19 cellular contexts compared by ENCODE assay signal in the genomic region with DNA sequence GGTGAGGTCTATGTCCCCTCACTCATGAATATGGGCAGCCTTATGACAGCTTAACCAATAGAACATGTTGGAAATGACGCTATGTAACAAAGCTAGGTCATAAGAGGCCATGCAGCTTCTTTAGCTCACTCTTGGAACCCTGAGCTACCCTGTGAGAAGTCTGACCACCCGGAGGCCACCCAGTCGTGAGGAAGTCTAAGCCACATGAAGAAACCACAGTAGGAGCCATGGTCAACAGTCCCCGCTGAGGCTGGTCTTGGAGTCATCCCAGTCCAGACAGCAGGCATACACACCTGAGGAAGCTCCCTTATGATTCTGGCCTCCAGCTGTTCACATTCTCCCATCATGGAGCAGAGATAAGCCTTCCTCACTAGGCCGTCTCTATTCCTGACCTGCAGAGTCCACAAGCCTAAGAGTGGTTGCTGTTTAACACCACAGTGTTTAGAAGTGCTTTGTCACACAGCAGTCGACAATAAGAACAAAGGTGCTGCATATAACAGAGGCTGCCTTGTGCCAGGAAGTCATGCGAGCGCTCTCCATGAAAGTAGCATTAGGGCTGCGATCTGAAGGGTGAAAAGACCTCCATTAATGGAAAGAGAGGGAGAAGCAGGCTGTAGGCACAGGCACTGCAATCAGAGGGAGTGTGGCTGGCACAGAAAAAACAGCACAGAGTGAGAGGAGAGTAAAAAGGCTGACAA. TPM values are rescaled to one million over a fixed set of nuclear protein-coding genes. Genes with fewer than 3 reads are reported as not detected.
DNase-seq lines count a peak whose midpoint lies in the region; ATAC-seq and TF ChIP-seq lines count a peak whose summit lies in the region.
"Had no signal": no experiment of that assay in that cellular context is flagged by ENCODE, and none has a peak within 500 bp of the region (broad histone marks: within the 10 kb centered on the region; RNA-seq: fewer than 3 reads in every experiment).

No MANE protein-coding gene starts in this region.

- no peak overlapping the region for H3K4me3 Mint-ChIP-seq in endodermal cell
- H3K4me3 Mint-ChIP-seq: activated naive CD8-positive, alpha-beta T cell; activated T-helper 17 cell treated with anti-CD3 and anti-CD28 coated beads, Interleukin-2, amount 50 U/mL, for 72 hours; stimulated activated naive CD8-positive, alpha-beta T cell treated with anti-CD3 and anti-CD28 coated beads, Interleukin-15, amount 100 ng/mL, for 72 hours had no signal

- H3K79me1 ChIP-seq in neuronal stem cell (ENCODE audit: low read depth, low read length) = peaks cover 2% of the 10 kb centered on the region

- H4K91ac ChIP-seq in neuronal stem cell (ENCODE audit: low read depth, low read length, poor library complexity) = no peak overlapping the region

- H2BK12ac ChIP-seq in neuronal stem cell (ENCODE audit: low read length) = no peak overlapping the region

- ATAC-seq in Panc1 = peak; percentile 68
- no peak for ATAC-seq in HG02884 (IDR thresholded peaks at IDR 0.05; ENCODE audit: unreplicated experiment)
- ATAC-seq: activated T-helper 17 cell treated with anti-CD3 and anti-CD28 coated beads, Interleukin-2, amount 50 U/mL, for 72 hours; gastroesophageal sphincter; Right ventricle myocardium inferior; stimulated activated naive CD8-positive, alpha-beta T cell treated with anti-CD3 and anti-CD28 coated beads, Interleukin-15, amount 100 ng/mL, for 72 hours had no signal

- intact Hi-C loops in Panc1 (cut with micrococcal nuclease; ENCODE audit: unreplicated experiment) = loop anchor here (5.0 kb wide), 1 partner anchor 468 kb away; no protein-coding TSS in a partner anchor

- no peaks in the 10 kb centered on the region for H3K27me3 Mint-ChIP-seq in endodermal cell (ENCODE audit: insufficient read depth)
- H3K27me3 Mint-ChIP-seq: activated naive CD8-positive, alpha-beta T cell; activated T-helper 17 cell treated with anti-CD3 and anti-CD28 coated beads, Interleukin-2, amount 50 U/mL, for 72 hours; stimulated activated naive CD8-positive, alpha-beta T cell treated with anti-CD3 and anti-CD28 coated beads, Interleukin-15, amount 100 ng/mL, for 72 hours had no signal

- H3K27me3 ChIP-seq in Panc1 (ENCODE audit: control insufficient read depth, insufficient read depth, low read length) (no peaks in the 10 kb centered on the region), endodermal cell (ENCODE audit: control insufficient read depth, insufficient read depth, low read length, poor library complexity, severe bottlenecking) (no peaks in the 10 kb centered on the region), neuronal stem cell (ENCODE audit: control insufficient read depth in 3 of 3, insufficient read depth in 3 of 3, low read depth in 1 of 3, low read length in 3 of 3) (no peaks in the 10 kb centered on the region)
- H3K27me3 ChIP-seq: gastroesophageal sphincter, tibial nerve had no signal

- peak overlapping the region; percentile 37 for H2AFZ ChIP-seq in neuronal stem cell (ENCODE audit: low read length)

- no peak overlapping the region for H2BK5ac ChIP-seq in neuronal stem cell (ENCODE audit: low read length)

- POLR2A ChIA-PET in HEK293 (lab: Yijun Ruan, JAX) (no interaction called here), Panc1 (lab: Charles Lee) (interaction anchor here (0.7 kb wide), 1 partner anchor 14 kb away, joined by 6 read pairs; no protein-coding TSS in a partner anchor)

- 76 to 78% methylated on average over 8 to 9 of the region's 9 CpGs for WGBS in endodermal cell (ENCODE audit: insufficient coverage in 1 of 2, insufficient read length in 1 of 2), 2 experiments
- no CpG with 5 or more reads among the region's 9 CpGs for WGBS in neuronal stem cell (ENCODE audit: extremely low coverage in 2 of 2, insufficient read length in 2 of 2, insufficient replicate concordance in 1 of 2), 2 donors

- no peak overlapping the region for H3K23ac ChIP-seq in neuronal stem cell (ENCODE audit: low read depth, low read length, poor library complexity)

- no peaks in the 10 kb centered on the region for H3K36me3 Mint-ChIP-seq in endodermal cell (ENCODE audit: low read depth)
- H3K36me3 Mint-ChIP-seq: CD14-positive monocyte had no signal

- H3K4me1 ChIP-seq in HEK293 (ENCODE audit: control insufficient read depth, insufficient read depth, low read length) (peaks cover 5% of the 10 kb centered on the region), Panc1 (ENCODE audit: control insufficient read depth, insufficient read depth, low read length) (peaks cover 41% of the 10 kb centered on the region), endodermal cell (ENCODE audit: control insufficient read depth, insufficient read depth, low read length) (peaks cover 9% of the 10 kb centered on the region), neuronal stem cell (ENCODE audit: control insufficient read depth in 2 of 2, insufficient read depth in 1 of 2, low read depth in 1 of 2, low read length in 2 of 2) (peaks cover 6 to 10% of the 10 kb centered on the region in 2 donors)

- H2BK15ac ChIP-seq in neuronal stem cell (ENCODE audit: low read length) = no peak overlapping the region

- H3K18ac ChIP-seq in neuronal stem cell (ENCODE audit: low read length) = no peak overlapping the region

- no TSS peak for BruUV-seq in Panc1 (replicated peaks; lab: Mats Ljungman, UMichigan)

- H3K9me3 ChIP-seq in HEK293 (ENCODE audit: control insufficient read depth, insufficient read depth, low read depth, low read length) (no peaks in the 10 kb centered on the region), Panc1 (ENCODE audit: control insufficient read depth, insufficient read depth, low read depth, low read length) (no peaks in the 10 kb centered on the region), endodermal cell (ENCODE audit: control insufficient read depth, low read length) (no peaks in the 10 kb centered on the region), neuronal stem cell (replicated peaks in 1 of 2; ENCODE audit: control insufficient read depth in 2 of 2, insufficient read depth in 1 of 2, low read depth in 1 of 2, low read length in 2 of 2) (no peaks in the 10 kb centered on the region)
- H3K9me3 ChIP-seq: gastroesophageal sphincter, tibial nerve had no signal

- H3K9ac ChIP-seq in endodermal cell (ENCODE audit: extremely low read depth, low read length, poor library complexity, severe bottlenecking) = no peak overlapping the region
- H3K9ac ChIP-seq in neuronal stem cell (ENCODE audit: low read depth, low read length, poor library complexity) = no peak overlapping the region
- H3K9ac ChIP-seq: KMS-11 had no signal

- no peak overlapping the region for H3K4me2 ChIP-seq in neuronal stem cell (ENCODE audit: insufficient read depth, low read length, poor library complexity, severe bottlenecking)
- H3K4me2 ChIP-seq: KMS-11 had no signal

- no peak overlapping the region for H2AK5ac ChIP-seq in neuronal stem cell (ENCODE audit: low read depth, low read length)

- DNase-seq in Panc1 (ENCODE audit: low read depth, low spot score) (no peak), endodermal cell (peak; percentile 59), neuronal stem cell (ENCODE audit: low spot score) (no peak), NCI-H1105 (lab: John Stamatoyannopoulos, UW) (no peak)
- no peak for DNase-seq in effector CD4-positive, alpha-beta T cell
- DNase-seq: activated CD8-positive, alpha-beta memory T cell treated with anti-CD3 and anti-CD28 coated beads, Interleukin-2, amount 50 U/mL, for 48 hours; kidney; NCI-H774; stimulated activated naive CD8-positive, alpha-beta T cell treated with anti-CD3 and anti-CD28 coated beads, Interleukin-15, amount 100 ng/mL, for 72 hours had no signal

- H3K27ac ChIP-seq in HEK293 (ENCODE audit: extremely low read depth, low read depth, low read length) = no peak overlapping the region
- 0 out of 2 replicates have a peak overlapping the region, but pooled peaks have one; percentile 44 for H3K27ac ChIP-seq in Panc1 (ENCODE audit: low read length)
- peak overlapping the region; percentile 8 for H3K27ac ChIP-seq in endodermal cell (ENCODE audit: low read depth, low read length)
- peak overlapping the region; percentile 38 for H3K27ac ChIP-seq in neuronal stem cell (replicated peaks; ENCODE audit: low read length)
- H3K27ac ChIP-seq: gastroesophageal sphincter, KMS-11, tibial nerve had no signal

- CTCF ChIA-PET in HEK293 (lab: Yijun Ruan, JAX) = no interaction called here
- CTCF ChIA-PET in Panc1 (lab: Charles Lee) = no interaction called here

- H3K27ac Mint-ChIP-seq in endodermal cell = peak overlapping the region; percentile 57
- H3K27ac Mint-ChIP-seq: activated naive CD8-positive, alpha-beta T cell; activated T-helper 17 cell treated with anti-CD3 and anti-CD28 coated beads, Interleukin-2, amount 50 U/mL, for 72 hours; CD14-positive monocyte; stimulated activated naive CD8-positive, alpha-beta T cell treated with anti-CD3 and anti-CD28 coated beads, Interleukin-15, amount 100 ng/mL, for 72 hours had no signal

- H3K36me3 ChIP-seq in HEK293 (ENCODE audit: control insufficient read depth in 2 of 2, insufficient read depth in 1 of 2, low read length in 2 of 2) (no peaks in the 10 kb centered on the region), Panc1 (ENCODE audit: control insufficient read depth, insufficient read depth, low read length) (no peaks in the 10 kb centered on the region), endodermal cell (ENCODE audit: control insufficient read depth, insufficient read depth, low read length) (no peaks in the 10 kb centered on the region), neuronal stem cell (replicated peaks in 1 of 2; ENCODE audit: control insufficient read depth in 2 of 2, insufficient read depth in 2 of 2, low read length in 2 of 2) (no peaks in the 10 kb centered on the region)
- H3K36me3 ChIP-seq: gastroesophageal sphincter, tibial nerve had no signal

- H3K14ac ChIP-seq in neuronal stem cell (ENCODE audit: low read length) = no peak overlapping the region

- H3K4ac ChIP-seq in neuronal stem cell (ENCODE audit: low read length) = no peak overlapping the region

- H4K8ac ChIP-seq in neuronal stem cell (ENCODE audit: low read depth, low read length) = no peak overlapping the region

- no peak overlapping the region for H3K4me3 ChIP-seq in HEK293 (ENCODE audit: low read depth, low read length)
- no peak overlapping the region for H3K4me3 ChIP-seq in Panc1 (ENCODE audit: low read depth in 2 of 2, low read length in 2 of 2)
- no peak overlapping the region for H3K4me3 ChIP-seq in endodermal cell (ENCODE audit: low read length)
- H3K4me3 ChIP-seq in neuronal stem cell (ENCODE audit: low read length in 2 of 2) = no peak overlapping the region
- H3K4me3 ChIP-seq: gastroesophageal sphincter, lung, tibial nerve had no signal

- no peaks in the 10 kb centered on the region for H3K9me3 Mint-ChIP-seq in endodermal cell
- H3K9me3 Mint-ChIP-seq: activated T-helper 17 cell treated with anti-CD3 and anti-CD28 coated beads, Interleukin-2, amount 50 U/mL, for 72 hours; stimulated activated naive CD8-positive, alpha-beta T cell treated with anti-CD3 and anti-CD28 coated beads, Interleukin-15, amount 100 ng/mL, for 72 hours had no signal

- in situ Hi-C loops in Panc1 (cut with HindIII; ENCODE audit: low pct_unique_long_range_greater_than_20kb, low sequenced_read_pairs) = no loop called here

- H3K4me1 Mint-ChIP-seq in endodermal cell = peaks cover 33% of the 10 kb centered on the region
- H3K4me1 Mint-ChIP-seq: CD14-positive monocyte had no signal

- H2BK120ac ChIP-seq in neuronal stem cell (ENCODE audit: low read depth, low read length) = no peak overlapping the region

- no peak for TF ChIP-seq CTCF in HEK293 (tag by site-specific recombination; IDR thresholded peaks at IDR 0.05)
- TF ChIP-seq CTCF in Panc1 (IDR thresholded peaks at IDR 0.05) = no peak
- TF ChIP-seq CTCF in endodermal cell (conservative IDR thresholded peaks at IDR 0.05) = no peak

RNA-seq across cellular contexts. Expression of gene TSPAN5, which starts 38.2 kb away (rescaled TPM):
- total RNA-seq in Panc1 (2021; ENCODE audit: unreplicated experiment) (61.9 TPM), endodermal cell (10 to 100 TPM in 1 of 2 donors, 1 to 10 TPM in 1; 7.4 to 11.8 TPM)
- polyA plus RNA-seq in Panc1 (2012; ENCODE audit: insufficient read length) = 45.8 TPM
- polyA plus RNA-seq in endodermal cell (2013, experiment 1 of 2) = 21.9 TPM
- polyA plus RNA-seq in endodermal cell (2013, experiment 2 of 2) = 21.6 TPM
- 21.5 TPM for polyA plus RNA-seq in neuronal stem cell (2013, experiment 1 of 2)
- polyA plus RNA-seq in neuronal stem cell (2013, experiment 2 of 2) = 22.8 TPM
